19 cellular contexts compared by ENCODE assay signal in the genomic region with DNA sequence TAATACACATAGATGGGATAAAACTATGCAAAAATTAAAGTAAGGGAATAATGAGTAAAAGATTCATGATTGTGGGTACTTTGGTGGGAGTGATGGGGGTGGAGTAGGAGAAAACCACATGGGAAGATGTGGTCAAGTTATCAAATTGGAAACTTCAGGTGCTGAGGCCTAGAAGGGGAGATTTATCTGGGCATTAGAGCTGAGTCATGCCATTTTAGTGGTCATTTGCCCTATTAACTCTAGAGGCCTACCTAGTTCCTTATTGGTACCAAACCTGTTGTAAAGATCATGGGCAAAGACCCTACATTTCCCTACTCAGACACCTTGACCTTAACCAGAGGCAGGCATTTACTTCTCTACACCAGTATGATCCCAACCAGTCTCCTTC.
A peak's percentile ranks its signal among the peaks of the same experiment; 100 is the strongest.
DNase-seq lines count a peak whose midpoint lies in the region; ATAC-seq, FAIRE-seq and TF ChIP-seq lines count a peak whose summit lies in the region.
"Had no signal": no experiment of that assay in that cellular context is flagged by ENCODE, and none has a peak within 500 bp of the region (broad histone marks: within the 10 kb centered on the region; RNA-seq: fewer than 3 reads in every experiment).

No MANE protein-coding gene starts in this region.

- no peak for DNase-seq in stimulated activated naive CD8-positive, alpha-beta T cell treated with anti-CD3 and anti-CD28 coated beads, Interleukin-15, amount 100 ng/mL, for 72 hours
- peak in 1 of 2 experiments; percentile 31 for DNase-seq in PC-9
- no peak for DNase-seq in K562 (ENCODE audit: extremely low read depth in 1 of 4, low spot score in 3 of 4)
- peak; percentile 63 for DNase-seq in renal cortical epithelial cell (ENCODE audit: low read depth)
- DNase-seq in NCI-H2171 (lab: John Stamatoyannopoulos, UW) = no peak
- DNase-seq in activated naive CD4-positive, alpha-beta T cell treated with anti-CD3 and anti-CD28 coated beads, Interleukin-2, amount 50 U/mL, for 16 hours = no peak
- DNase-seq: C1 segment of cervical spinal cord; Calu3; CD4-positive, alpha-beta T cell; DMS 273 treated with DMSO at 0.1 percent for 48 hours; EL; H9 had no signal

- BruUV-seq in PC-9 (replicated peaks; lab: Mats Ljungman, UMichigan) = no TSS peak
- no TSS peak for BruUV-seq in K562 (replicated peaks; lab: Mats Ljungman, UMichigan)

- 0 out of 2 replicates have a peak, but pooled peaks cover 2% of the 10 kb centered on the region for H3F3A ChIP-seq in PC-9 (ENCODE audit: insufficient read depth, low read depth)

- no peak overlapping the region for H3K4me3 ChIP-seq in PC-9
- H3K4me3 ChIP-seq in K562 = no peak overlapping the region
- H3K4me3 ChIP-seq: GM23338 had no signal

- H3K27ac Mint-ChIP-seq in stimulated activated naive CD8-positive, alpha-beta T cell treated with anti-CD3 and anti-CD28 coated beads, Interleukin-15, Interleukin-2, amounts not matched to agents 100 ng/mL and 50 ng/mL, for 24 hours = peak overlapping the region; percentile 49
- H3K27ac Mint-ChIP-seq in stimulated activated naive CD8-positive, alpha-beta T cell treated with anti-CD3 and anti-CD28 coated beads, Interleukin-15, amount 100 ng/mL, for 72 hours = no peak overlapping the region
- H3K27ac Mint-ChIP-seq: B cell; CD4-positive, alpha-beta T cell; GM23338; H9 had no signal

- no peak overlapping the region for H3K4me2 ChIP-seq in PC-9
- no peak overlapping the region for H3K4me2 ChIP-seq in K562 (ENCODE audit: insufficient read depth, low read length)
- H3K4me2 ChIP-seq: GM23338 had no signal

- H3K9me3 ChIP-seq in PC-9 (ENCODE audit: insufficient read depth, low read depth) (peaks cover 20% of the 10 kb centered on the region; the same call in 1 of the 2 replicates), K562 (replicated peaks; ENCODE audit: control insufficient read depth, insufficient read depth, low read depth, low read length) (no peaks in the 10 kb centered on the region)

- no peaks in the 10 kb centered on the region for H3K9me2 ChIP-seq in PC-9 (ENCODE audit: insufficient read depth)

- no peaks in the 10 kb centered on the region for H3K9me3 Mint-ChIP-seq in stimulated activated naive CD8-positive, alpha-beta T cell treated with anti-CD3 and anti-CD28 coated beads, Interleukin-15, Interleukin-2, amounts not matched to agents 100 ng/mL and 50 ng/mL, for 24 hours
- H3K9me3 Mint-ChIP-seq in stimulated activated naive CD8-positive, alpha-beta T cell treated with anti-CD3 and anti-CD28 coated beads, Interleukin-15, amount 100 ng/mL, for 72 hours = no peaks in the 10 kb centered on the region
- H3K9me3 Mint-ChIP-seq: CD4-positive, alpha-beta T cell had no signal

- peaks cover 32% of the 10 kb centered on the region for H3K4me1 Mint-ChIP-seq in stimulated activated naive CD8-positive, alpha-beta T cell treated with anti-CD3 and anti-CD28 coated beads, Interleukin-15, Interleukin-2, amounts not matched to agents 100 ng/mL and 50 ng/mL, for 24 hours (ENCODE audit: low read depth)
- H3K4me1 Mint-ChIP-seq in stimulated activated naive CD8-positive, alpha-beta T cell treated with anti-CD3 and anti-CD28 coated beads, Interleukin-15, amount 100 ng/mL, for 72 hours = peaks cover 42% of the 10 kb centered on the region
- H3K4me1 Mint-ChIP-seq: B cell, GM23338, H9 had no signal

- H3K27ac ChIP-seq in PC-9 (no peak overlapping the region), K562 (ENCODE audit: extremely low read depth, low read depth, low read length) (no peak overlapping the region)

- H3K36me3 Mint-ChIP-seq in stimulated activated naive CD8-positive, alpha-beta T cell treated with anti-CD3 and anti-CD28 coated beads, Interleukin-15, Interleukin-2, amounts not matched to agents 100 ng/mL and 50 ng/mL, for 24 hours (ENCODE audit: low read depth) = no peaks in the 10 kb centered on the region

- CTCF ChIA-PET in PC-9 (lab: Charles Lee) = no interaction called here
- CTCF ChIA-PET in K562 (lab: Yijun Ruan, JAX; ENCODE audit: low intra/inter-chr PET ratio) = no interaction called here

- intact Hi-C loops in PC-9 (cut with micrococcal nuclease; ENCODE audit: unreplicated experiment) = no loop called here
- intact Hi-C loops in K562 (cut with micrococcal nuclease) = no loop called here

- no peaks in the 10 kb centered on the region for H3K9me1 ChIP-seq in K562 (ENCODE audit: control insufficient read depth, insufficient read depth, low read length)

- TF ChIP-seq CTCF in PC-9 (conservative IDR thresholded peaks at IDR 0.05) = no peak
- no peak for TF ChIP-seq CTCF in K562 (IDR thresholded peaks at IDR 0.05 in 2 of 3, conservative IDR thresholded peaks at IDR 0.05 in 1 of 3; ENCODE audit: insufficient read depth in 2 of 3, low read depth in 1 of 3, low read length in 3 of 3)

- no peak for TF ChIP-seq POLR2A in K562 (conservative IDR thresholded peaks at IDR 0.05)

- no peaks in the 10 kb centered on the region for H3K27me3 Mint-ChIP-seq in stimulated activated naive CD8-positive, alpha-beta T cell treated with anti-CD3 and anti-CD28 coated beads, Interleukin-15, Interleukin-2, amounts not matched to agents 100 ng/mL and 50 ng/mL, for 24 hours
- H3K27me3 Mint-ChIP-seq in stimulated activated naive CD8-positive, alpha-beta T cell treated with anti-CD3 and anti-CD28 coated beads, Interleukin-15, amount 100 ng/mL, for 72 hours = no peaks in the 10 kb centered on the region
- H3K27me3 Mint-ChIP-seq: B cell; CD4-positive, alpha-beta T cell had no signal

- no peak for ATAC-seq in stimulated activated naive CD8-positive, alpha-beta T cell treated with anti-CD3 and anti-CD28 coated beads, Interleukin-15, amount 100 ng/mL, for 72 hours
- ATAC-seq in K562 = no peak
- no peak for ATAC-seq in HG03095 (IDR thresholded peaks at IDR 0.05; ENCODE audit: unreplicated experiment)
- ATAC-seq: GM23338 had no signal

- H4K20me1 ChIP-seq in PC-9 (ENCODE audit: insufficient read depth) = no peaks in the 10 kb centered on the region
- no peaks in the 10 kb centered on the region for H4K20me1 ChIP-seq in K562 (replicated peaks; ENCODE audit: control insufficient read depth, insufficient read depth, low read length)

- no peak for TF ChIP-seq EP300 in K562 (IDR thresholded peaks at IDR 0.05; ENCODE audit: low read length)

- H3K4me1 ChIP-seq in PC-9 (replicated peaks; ENCODE audit: insufficient read depth) (peaks cover 19% of the 10 kb centered on the region; the same call in 1 of the 2 replicates), K562 (replicated peaks in 1 of 2; ENCODE audit: control insufficient read depth in 2 of 2, insufficient read depth in 2 of 2, low read length in 2 of 2) (no peaks in the 10 kb centered on the region)

- in situ Hi-C loops in K562 (cut with MboI) = no loop called here

- no peak for FAIRE-seq in K562 (lab: Jason Lieb, UNC)
- FAIRE-seq: A204.1, G401.6, GM12892 had no signal

- H3K36me3 ChIP-seq in PC-9 (ENCODE audit: low read depth) (no peaks in the 10 kb centered on the region), K562 (ENCODE audit: control insufficient read depth, insufficient read depth, low read length) (no peaks in the 10 kb centered on the region)

- H3K27me3 ChIP-seq in PC-9 (ENCODE audit: insufficient read depth, low read depth) = no peaks in the 10 kb centered on the region
- no peaks in the 10 kb centered on the region for H3K27me3 ChIP-seq in K562 (ENCODE audit: control insufficient read depth in 2 of 2, insufficient read depth in 2 of 2, low read length in 2 of 2)

- no peak overlapping the region for H3K9ac ChIP-seq in K562 (ENCODE audit: insufficient read depth in 1 of 2, low read depth in 2 of 2, low read length in 2 of 2)

- H3K4me3 Mint-ChIP-seq in stimulated activated naive CD8-positive, alpha-beta T cell treated with anti-CD3 and anti-CD28 coated beads, Interleukin-15, Interleukin-2, amounts not matched to agents 100 ng/mL and 50 ng/mL, for 24 hours = no peak overlapping the region
- H3K4me3 Mint-ChIP-seq in stimulated activated naive CD8-positive, alpha-beta T cell treated with anti-CD3 and anti-CD28 coated beads, Interleukin-15, amount 100 ng/mL, for 72 hours = no peak overlapping the region
- H3K4me3 Mint-ChIP-seq: B cell; CD4-positive, alpha-beta T cell; GM23338; H9 had no signal

- 0 out of 2 replicates have a peak overlapping the region, but pooled peaks have one; percentile 3 for H2AFZ ChIP-seq in PC-9
- H2AFZ ChIP-seq in K562 (ENCODE audit: low read depth, low read length) = no peak overlapping the region
- H2AFZ ChIP-seq: GM23338 had no signal

- POLR2A ChIA-PET in PC-9 (lab: Charles Lee; ENCODE audit: unreplicated experiment) = interaction anchor here (0.6 kb wide), 1 partner anchor 1968 kb away, joined by 3 read pairs; no protein-coding TSS in a partner anchor
- POLR2A ChIA-PET in K562 (lab: Yijun Ruan, JAX) = no interaction called here

- no peaks in the 10 kb centered on the region for H3K79me2 ChIP-seq in PC-9 (ENCODE audit: low read depth)
- no peaks in the 10 kb centered on the region for H3K79me2 ChIP-seq in K562 (ENCODE audit: control insufficient read depth, insufficient read depth, low read length)

- no peak for TF ChIP-seq RAD21 in K562 (CRISPR knock-in tag; conservative IDR thresholded peaks at IDR 0.05 in 1 of 2, IDR thresholded peaks at IDR 0.05 in 1 of 2)

TF ChIP-seq in K562, 482 proteins besides CTCF, POLR2A, EP300 and RAD21 (continues in another document):
- peak; percentile 46; the same call in 1 of the 2 replicates for TF ChIP-seq C11orf30 (IDR thresholded peaks at IDR 0.05; ENCODE audit: low read depth)
- TF ChIP-seq SRSF1 (IDR thresholded peaks at IDR 0.05; ENCODE audit: low read depth, low read length) = no peak
- TF ChIP-seq ZNF316 (IDR thresholded peaks at IDR 0.05) = peak; percentile 36; the same call in 1 of the 2 replicates
- TF ChIP-seq MAFG (tag; conservative IDR thresholded peaks at IDR 0.05) = peak; percentile 58
- TF ChIP-seq, protein P1, sequence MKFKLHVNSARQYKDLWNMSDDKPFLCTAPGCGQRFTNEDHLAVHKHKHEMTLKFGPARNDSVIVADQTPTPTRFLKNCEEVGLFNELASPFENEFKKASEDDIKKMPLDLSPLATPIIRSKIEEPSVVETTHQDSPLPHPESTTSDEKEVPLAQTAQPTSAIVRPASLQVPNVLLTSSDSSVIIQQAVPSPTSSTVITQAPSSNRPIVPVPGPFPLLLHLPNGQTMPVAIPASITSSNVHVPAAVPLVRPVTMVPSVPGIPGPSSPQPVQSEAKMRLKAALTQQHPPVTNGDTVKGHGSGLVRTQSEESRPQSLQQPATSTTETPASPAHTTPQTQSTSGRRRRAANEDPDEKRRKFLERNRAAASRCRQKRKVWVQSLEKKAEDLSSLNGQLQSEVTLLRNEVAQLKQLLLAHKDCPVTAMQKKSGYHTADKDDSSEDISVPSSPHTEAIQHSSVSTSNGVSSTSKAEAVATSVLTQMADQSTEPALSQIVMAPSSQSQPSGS (CRISPR knock-in tag; IDR thresholded peaks at IDR 0.05) = no peak
- no peak for TF ChIP-seq ZNF253 (CRISPR knock-in tag; conservative IDR thresholded peaks at IDR 0.05)
- TF ChIP-seq ZNF197 (CRISPR knock-in tag; IDR thresholded peaks at IDR 0.05; ENCODE audit: low read depth) = no peak
- TF ChIP-seq NFE2 (IDR thresholded peaks at IDR 0.05; ENCODE audit: low read depth) = peak; percentile 49
